13 cellular contexts compared by ENCODE assay signal in genomic region chr9:85408494-85408893, GRCh38.
DNase-seq lines count a peak whose midpoint lies in the region; ATAC-seq and TF ChIP-seq lines count a peak whose summit lies in the region.
"Had no signal": no experiment of that assay in that cellular context is flagged by ENCODE, and none has a peak within 500 bp of the region (broad histone marks: within the 10 kb centered on the region; RNA-seq: fewer than 3 reads in every experiment).

No MANE protein-coding gene starts in this region.

- ATAC-seq in PC-3 = no peak
- no peak for ATAC-seq in HG03439 (IDR thresholded peaks at IDR 0.05; ENCODE audit: unreplicated experiment)
- no peak for ATAC-seq in body of pancreas

- H3K79me2 ChIP-seq in PC-3 (ENCODE audit: low read length) = no peaks in the 10 kb centered on the region

- POLR2A ChIA-PET in PC-3 (lab: Charles Lee; ENCODE audit: unreplicated experiment) = no interaction called here

- no peaks in the 10 kb centered on the region for H3K27me3 ChIP-seq in PC-3 (ENCODE audit: low read length)
- no peaks in the 10 kb centered on the region for H3K27me3 ChIP-seq in Peyer's patch
- no peaks in the 10 kb centered on the region for H3K27me3 ChIP-seq in body of pancreas

- BruUV-seq in PC-3 (replicated peaks; lab: Mats Ljungman, UMichigan) = no TSS peak

- no peak overlapping the region for H3K4me2 ChIP-seq in PC-3 (ENCODE audit: low read length)

- no peaks in the 10 kb centered on the region for H3K9me2 ChIP-seq in PC-3 (replicated peaks; ENCODE audit: low read length)

- no peak for TF ChIP-seq CTCF in PC-3 (conservative IDR thresholded peaks at IDR 0.05; ENCODE audit: low read depth, low read length)
- no peak for TF ChIP-seq CTCF in Peyer's patch (IDR thresholded peaks at IDR 0.05)
- TF ChIP-seq CTCF in body of pancreas (IDR thresholded peaks at IDR 0.05) = no peak

- no peak for TF ChIP-seq POLR2A in Peyer's patch (IDR thresholded peaks at IDR 0.05)
- TF ChIP-seq POLR2A in body of pancreas (IDR thresholded peaks at IDR 0.05) = no peak

- no peaks in the 10 kb centered on the region for H3K36me3 ChIP-seq in PC-3 (ENCODE audit: low read depth, low read length)
- no peaks in the 10 kb centered on the region for H3K36me3 ChIP-seq in Peyer's patch
- no peaks in the 10 kb centered on the region for H3K36me3 ChIP-seq in body of pancreas (replicated peaks in 1 of 2; ENCODE audit: insufficient read depth in 1 of 2, low read depth in 2 of 2)

- H3K4me3 ChIP-seq in PC-3 (ENCODE audit: low read length) (no peak overlapping the region), Peyer's patch (no peak overlapping the region), body of pancreas (no peak overlapping the region)

- peak; percentile 1 for DNase-seq in NCI-H510A (lab: John Stamatoyannopoulos, UW)
- DNase-seq in NCI-H510A treated with DMSO at 0.1 percent for 48 hours (lab: John Stamatoyannopoulos, UW) = no peak
- peak; percentile 72 for DNase-seq in NCI-H2029 treated with DMSO at 0.1 percent for 48 hours (lab: John Stamatoyannopoulos, UW)
- peak; percentile 48 for DNase-seq in PC-3
- no peak for DNase-seq in Peyer's patch
- DNase-seq in body of pancreas = no peak
- DNase-seq: DND-41, GDM1, H9, NCI-H1694 treated with DMSO at 0.1 percent for 48 hours, RPMI8226, T-helper 1 cell had no signal

- no peaks in the 10 kb centered on the region for H3F3A ChIP-seq in PC-3 (ENCODE audit: low read length, unreplicated experiment)

- no peak overlapping the region for H2AFZ ChIP-seq in PC-3 (ENCODE audit: low read length)

- 59 to 75% methylated on average over 5 of the region's 5 CpGs for WGBS in body of pancreas, 2 donors

- H3K27ac ChIP-seq in PC-3 (ENCODE audit: low read length) = peak overlapping the region; percentile 34; the same call in 1 of the 2 replicates
- no peak overlapping the region for H3K27ac ChIP-seq in Peyer's patch
- H3K27ac ChIP-seq in body of pancreas = no peak overlapping the region

- H3K9me3 ChIP-seq in PC-3 (ENCODE audit: low read length) (no peaks in the 10 kb centered on the region), Peyer's patch (no peaks in the 10 kb centered on the region), body of pancreas (no peaks in the 10 kb centered on the region)

- intact Hi-C loops in PC-3 (cut with micrococcal nuclease) (no loop called here), body of pancreas (cut with DNase I) (no loop called here)

- CTCF ChIA-PET in PC-3 (lab: Charles Lee) = no interaction called here

- no peaks in the 10 kb centered on the region; the same call in 1 of the 2 replicates for H3K4me1 ChIP-seq in PC-3 (ENCODE audit: insufficient read depth, low read length)
- no peaks in the 10 kb centered on the region for H3K4me1 ChIP-seq in Peyer's patch
- H3K4me1 ChIP-seq in body of pancreas = no peaks in the 10 kb centered on the region

- H3K9ac ChIP-seq in PC-3 (ENCODE audit: low read length) = no peak overlapping the region

- no peaks in the 10 kb centered on the region for H4K20me1 ChIP-seq in PC-3 (ENCODE audit: low read length)

Comparison
In these comparisons a context has a peak if more than half of its experiments do, and no peak if none do; other contexts are left out.
1. DNase-seq: peak in NCI-H510A (single experiment), NCI-H2029 treated with DMSO at 0.1 percent for 48 hours (single experiment) and PC-3 (single experiment); none in NCI-H510A treated with DMSO at 0.1 percent for 48 hours (single experiment), Peyer's patch (0 of 3) and body of pancreas (0 of 4).